In the genomic region with DNA sequence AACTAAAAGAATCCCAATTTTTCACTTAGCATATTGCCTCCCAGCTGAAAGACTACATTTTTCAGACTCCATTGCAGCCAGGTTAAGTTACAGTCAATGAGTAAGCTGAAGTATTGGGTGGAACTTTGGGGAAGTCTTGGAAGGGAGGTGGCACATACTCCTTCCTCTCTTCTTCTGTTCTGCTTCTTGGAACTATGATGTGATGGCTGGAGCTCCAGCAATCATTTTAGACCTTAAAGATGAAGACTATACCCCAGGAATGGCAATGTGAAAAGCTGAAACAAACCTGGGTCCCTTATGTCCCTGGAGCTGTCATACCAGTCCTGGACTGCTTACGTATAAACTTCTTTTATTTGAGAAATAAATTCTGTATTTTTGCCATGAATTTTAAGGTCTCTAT, we compare ENCODE assay signal across 29 cellular contexts.
"Had no signal": no experiment of that assay in that cellular context is flagged by ENCODE, and none has a peak within 500 bp of the region (broad histone marks: within the 10 kb centered on the region; RNA-seq: fewer than 3 reads in every experiment).

No MANE protein-coding gene starts in this region.

- FAIRE-seq: colon, endometrium, endothelial cell of umbilical vein, frontal cortex had no signal

- H3K4me3 ChIP-seq: colonic mucosa, coronary artery, dorsolateral prefrontal cortex, esophagus muscularis mucosa, esophagus squamous epithelium, gastrocnemius medialis, gastroesophageal sphincter, heart left ventricle, heart right ventricle, hepatocyte had no signal

- H3K27me3 ChIP-seq: colonic mucosa, esophagus muscularis mucosa, esophagus squamous epithelium, foreskin keratinocyte, gastrocnemius medialis, gastroesophageal sphincter, heart right ventricle, hepatocyte had no signal

- H3K27ac ChIP-seq: colonic mucosa, coronary artery, dorsolateral prefrontal cortex, epithelial cell of prostate, esophagus muscularis mucosa, esophagus squamous epithelium, foreskin keratinocyte, gastrocnemius medialis, gastroesophageal sphincter, heart left ventricle, heart right ventricle, hepatocyte had no signal

- H3K4me2 ChIP-seq: hepatocyte had no signal

- H3K9me3 ChIP-seq: colonic mucosa, gastrocnemius medialis, gastroesophageal sphincter had no signal

- H3K36me3 ChIP-seq: colonic mucosa, esophagus muscularis mucosa, esophagus squamous epithelium, gastrocnemius medialis, gastroesophageal sphincter, heart left ventricle, heart right ventricle had no signal

- H3K4me1 ChIP-seq: colonic mucosa, esophagus muscularis mucosa, esophagus squamous epithelium, foreskin keratinocyte, gastrocnemius medialis, gastroesophageal sphincter, heart left ventricle had no signal

- H3K79me2 ChIP-seq: hepatocyte had no signal

- ATAC-seq: effector memory CD8-positive, alpha-beta T cell; esophagus mucosa; foreskin keratinocyte; gastrocnemius medialis; gastroesophageal sphincter; heart left ventricle; heart right ventricle had no signal

- DNase-seq: colonic mucosa; cortex of kidney; dermis blood vessel endothelial cell; dorsolateral prefrontal cortex; effector CD4-positive, alpha-beta T cell; effector CD8-positive, alpha-beta T cell; effector memory CD4-positive, alpha-beta T cell; effector memory CD8-positive, alpha-beta T cell; endodermal cell; erythroblast; esophagus squamous epithelium; foreskin fibroblast; foreskin keratinocyte; foreskin melanocyte; gastrocnemius medialis; glutamatergic neuron; head of caudate nucleus; heart left ventricle; heart right ventricle had no signal

- H2AFZ ChIP-seq: hepatocyte had no signal
